In the genomic region with DNA sequence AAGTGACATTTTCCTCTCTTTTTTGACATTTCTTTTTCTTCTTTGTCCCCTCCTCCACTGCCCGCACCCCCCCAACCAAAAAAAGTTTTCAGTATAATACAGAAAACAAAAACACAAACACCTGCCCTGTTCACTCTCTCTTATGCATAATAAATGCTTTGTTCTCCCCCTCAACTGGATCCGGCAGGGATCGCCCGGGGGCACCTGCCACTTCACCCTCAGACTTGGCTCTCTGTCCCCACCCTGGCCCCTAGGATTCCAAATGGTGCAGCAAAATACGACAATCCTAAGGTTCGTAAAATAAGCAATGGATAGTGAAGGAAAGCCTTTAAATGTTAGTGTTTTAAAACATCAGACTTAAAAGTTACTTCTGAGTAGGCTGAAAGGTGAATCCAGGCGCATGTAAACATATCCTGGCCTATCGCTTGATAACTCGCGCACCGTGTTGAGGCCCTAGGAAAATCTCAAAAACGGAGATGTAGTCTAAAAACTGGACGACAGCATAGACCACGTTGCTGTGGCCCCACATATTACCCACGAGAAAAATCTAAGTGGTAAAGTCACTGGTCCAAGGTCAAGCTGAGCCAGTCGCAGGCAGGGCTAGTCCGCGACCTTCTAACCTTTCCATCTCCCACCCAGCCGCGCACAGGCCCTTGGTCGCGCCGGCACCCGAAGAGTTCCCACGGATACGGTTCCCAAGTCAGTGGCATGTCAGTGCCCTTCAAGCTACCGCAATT, we compare ENCODE assay signal across 9 cellular contexts.
DNase-seq lines count a peak whose midpoint lies in the region; ATAC-seq and TF ChIP-seq lines count a peak whose summit lies in the region.
"Had no signal": no experiment of that assay in that cellular context is flagged by ENCODE, and none has a peak within 500 bp of the region (broad histone marks: within the 10 kb centered on the region; RNA-seq: fewer than 3 reads in every experiment).

No MANE protein-coding gene starts in this region.

- TF ChIP-seq CTCF in foreskin keratinocyte (conservative IDR thresholded peaks at IDR 0.05) (no peak), progenitor cell of endocrine pancreas (IDR thresholded peaks at IDR 0.05; ENCODE audit: unreplicated experiment) (no peak)

- POLR2A ChIA-PET in T-cell (lab: Charles Lee) = no interaction called here

- H3K27ac ChIP-seq in foreskin keratinocyte = peak overlapping the region; percentile 61

- H3K27me3 ChIP-seq in foreskin keratinocyte = no peaks in the 10 kb centered on the region

- DNase-seq in EL (peak; percentile 15), T-cell (no peak), foreskin keratinocyte (no peak), progenitor cell of endocrine pancreas (ENCODE audit: low spot score, unreplicated experiment) (no peak), GDM1 (lab: John Stamatoyannopoulos, UW) (no peak), GM19240 (ENCODE audit: insufficient read length, low spot score) (no peak)
- DNase-seq in activated CD4-positive, CD25-positive, alpha-beta regulatory T cell (lab: John Stamatoyannopoulos, UW) = no peak

- peaks cover 3% of the 10 kb centered on the region for H3K4me1 ChIP-seq in foreskin keratinocyte

- H3K4me1 Mint-ChIP-seq in T-cell (peaks cover 0 to 8% (median 7%) of the 10 kb centered on the region in 3 donors), progenitor cell of endocrine pancreas (ENCODE audit: low read depth) (peaks cover 24% of the 10 kb centered on the region)

- ATAC-seq in T-cell (replicated peaks in 1 of 4) (no peak), foreskin keratinocyte (no peak), HG02840 (IDR thresholded peaks at IDR 0.05; ENCODE audit: low FRiP score, unreplicated experiment) (no peak)
- ATAC-seq: HCT116 had no signal

- H3K36me3 Mint-ChIP-seq in T-cell (no peaks in the 10 kb centered on the region), progenitor cell of endocrine pancreas (ENCODE audit: insufficient read depth) (peaks cover 18% of the 10 kb centered on the region)

- H3K4me3 Mint-ChIP-seq in T-cell = peak overlapping the region; percentile 7 to 43 (median 10)
- H3K4me3 Mint-ChIP-seq in progenitor cell of endocrine pancreas (ENCODE audit: low read depth) = peak overlapping the region; percentile 88

- CTCF ChIA-PET in T-cell (lab: Charles Lee) = no interaction called here

- no peaks in the 10 kb centered on the region for H3K9me3 Mint-ChIP-seq in T-cell
- no peaks in the 10 kb centered on the region for H3K9me3 Mint-ChIP-seq in progenitor cell of endocrine pancreas (ENCODE audit: low read depth)

- H3K27ac Mint-ChIP-seq in T-cell (no peak overlapping the region), progenitor cell of endocrine pancreas (peak overlapping the region; percentile 91)

- H3K27me3 Mint-ChIP-seq in T-cell (peaks cover 47 to 48% of the 10 kb centered on the region in 2 donors), progenitor cell of endocrine pancreas (no peaks in the 10 kb centered on the region)
